18 cellular contexts compared by ENCODE assay signal in the genomic region with DNA sequence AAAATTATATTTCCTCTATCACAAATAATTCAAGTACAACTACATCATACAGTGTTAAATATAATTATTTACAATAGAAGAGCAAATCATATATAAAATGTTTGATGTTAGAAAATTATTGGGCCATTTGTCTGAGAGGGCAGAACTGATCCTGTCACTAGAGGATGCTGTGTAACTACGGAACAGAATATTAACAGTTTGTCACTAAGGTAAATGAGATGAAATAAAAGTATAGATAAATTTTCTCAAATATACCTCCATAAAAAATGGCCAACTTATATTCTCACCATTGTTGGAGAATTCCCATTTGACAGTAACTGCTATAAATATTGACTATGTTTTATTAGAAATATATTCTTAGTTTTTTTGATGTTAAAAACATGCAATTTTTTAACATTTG.
DNase-seq lines count a peak whose midpoint lies in the region; ATAC-seq and TF ChIP-seq lines count a peak whose summit lies in the region.
"Had no signal": no experiment of that assay in that cellular context is flagged by ENCODE, and none has a peak within 500 bp of the region (broad histone marks: within the 10 kb centered on the region; RNA-seq: fewer than 3 reads in every experiment).

No MANE protein-coding gene starts in this region.

- H3K4me1 ChIP-seq in mammary epithelial cell (ENCODE audit: insufficient read depth, low read length) (no peaks in the 10 kb centered on the region), SJCRH30 (no peaks in the 10 kb centered on the region)
- H3K4me1 ChIP-seq: right atrium auricular region, upper lobe of left lung had no signal

- dilution Hi-C loops in mammary epithelial cell (cut with HindIII; ENCODE audit: low sequenced_read_pairs): no loop called here

- H3K79me2 ChIP-seq in mammary epithelial cell (ENCODE audit: insufficient read depth, low read length): no peaks in the 10 kb centered on the region

- H3K36me3 ChIP-seq in mammary epithelial cell (ENCODE audit: insufficient read depth, low read length): no peaks in the 10 kb centered on the region
- H3K36me3 ChIP-seq in kidney epithelial cell (ENCODE audit: control insufficient read depth, insufficient read depth, low read length): no peaks in the 10 kb centered on the region
- no peaks in the 10 kb centered on the region for H3K36me3 ChIP-seq in SJCRH30
- H3K36me3 ChIP-seq: cardiac muscle cell, right atrium auricular region, upper lobe of left lung had no signal

- no peaks in the 10 kb centered on the region for H3K36me3 Mint-ChIP-seq in MCF 10A (ENCODE audit: insufficient read depth, unreplicated experiment)
- H3K36me3 Mint-ChIP-seq in endothelial cell (ENCODE audit: low read depth, unreplicated experiment): no peaks in the 10 kb centered on the region
- H3K36me3 Mint-ChIP-seq: memory B cell; stimulated activated naive B cell treated with anti-CD40 and anti-IgM and Interleukin-4, amounts not matched to agents 10 μg/mL and 1 μg/mL and 100 μg/mL, for 72 hours had no signal

- no peak overlapping the region for H3K4me2 ChIP-seq in mammary epithelial cell (ENCODE audit: insufficient read depth, low read depth, low read length)

- CTCF ChIA-PET in MCF 10A (lab: Yijun Ruan, JAX) (no interaction called here), mammary epithelial cell (lab: Charles Lee; ENCODE audit: low non-redundant PET) (no interaction called here), RWPE1 (lab: Yijun Ruan, JAX) (interaction anchor here (0.6 kb wide), 1 partner anchor 856 kb away, joined by 3 read pairs; no protein-coding TSS in a partner anchor)

- 31% methylated on average over 1 of the region's 1 CpG for WGBS in mammary epithelial cell (ENCODE audit: low coverage, missing lambda C conversion rate)

- H3K27ac Mint-ChIP-seq in MCF 10A (ENCODE audit: low read depth, unreplicated experiment) (no peak overlapping the region), endothelial cell (ENCODE audit: unreplicated experiment) (no peak overlapping the region)
- H3K27ac Mint-ChIP-seq: activated T-helper 2 cell treated with anti-CD3 and anti-CD28 coated beads, Interferon-gamma antibody, Interleukin-2, Interleukin-4, amounts not matched to agents 10 μg/mL and 5 μg/mL and 100 μg/mL, durations not matched to agents 14 hours and 24 hours and 36 hours; CD4-positive, alpha-beta T cell; memory B cell; stimulated activated naive B cell treated with anti-CD40 and anti-IgM and Interleukin-4, amounts not matched to agents 10 μg/mL and 1 μg/mL and 100 μg/mL, for 72 hours had no signal

- no peaks in the 10 kb centered on the region for H3K4me1 Mint-ChIP-seq in MCF 10A (ENCODE audit: insufficient read depth, unreplicated experiment)
- H3K4me1 Mint-ChIP-seq in endothelial cell (ENCODE audit: unreplicated experiment): no peaks in the 10 kb centered on the region
- H3K4me1 Mint-ChIP-seq: memory B cell; stimulated activated naive B cell treated with anti-CD40 and anti-IgM and Interleukin-4, amounts not matched to agents 10 μg/mL and 1 μg/mL and 100 μg/mL, for 72 hours had no signal

- intact Hi-C loops in MCF 10A (cut with micrococcal nuclease): loop anchor here (1.0 to 10.0 kb wide), 5 partner anchors 206 to 1040 kb away; no protein-coding TSS in a partner anchor
- intact Hi-C loops in mammary epithelial cell (cut with micrococcal nuclease): no loop called here

- DNase-seq in MCF 10A (ENCODE audit: unreplicated experiment): peak; percentile 8
- DNase-seq in mammary epithelial cell: no peak
- DNase-seq in RWPE1 (ENCODE audit: low spot score): no peak
- no peak for DNase-seq in kidney epithelial cell (ENCODE audit: low read depth)
- DNase-seq in activated CD4-positive, CD25-positive, alpha-beta regulatory T cell (lab: John Stamatoyannopoulos, UW): no peak
- no peak for DNase-seq in endothelial cell (ENCODE audit: low spot score)
- no peak for DNase-seq in SJCRH30
- DNase-seq: ACHN; activated CD4-positive, CD25-positive, alpha-beta regulatory T cell treated with anti-CD3 and anti-CD28 coated beads, Interleukin-2, amount 50 U/mL, for 72 hours; CD4-positive, alpha-beta T cell; NCI-H146; stimulated activated naive B cell treated with anti-CD40 and anti-IgM and Interleukin-4, amounts not matched to agents 10 μg/mL and 1 μg/mL and 100 μg/mL, for 72 hours; upper lobe of left lung had no signal

- in situ Hi-C loops in mammary epithelial cell (cut with MboI; ENCODE audit: low sequenced_read_pairs in 2 of 2): no loop called here

- H2AFZ ChIP-seq in mammary epithelial cell (ENCODE audit: low read depth, low read length): no peak overlapping the region

- POLR2A ChIA-PET in MCF 10A (lab: Yijun Ruan, JAX): no interaction called here
- POLR2A ChIA-PET in RWPE1 (lab: Yijun Ruan, JAX; ENCODE audit: low non-redundant PET): no interaction called here

- peak; percentile 32 for TF ChIP-seq CTCF in MCF 10A (IDR thresholded peaks at IDR 0.05; ENCODE audit: unreplicated experiment)
- peak in 1 of 2 donors; percentile 19 for TF ChIP-seq CTCF in mammary epithelial cell (conservative IDR thresholded peaks at IDR 0.05 in 1 of 2, IDR thresholded peaks at IDR 0.05 in 1 of 2; ENCODE audit: extremely low read depth in 1 of 2, insufficient read depth in 1 of 2, low read depth in 1 of 2, low read length in 2 of 2)
- TF ChIP-seq CTCF in RWPE1 (conservative IDR thresholded peaks at IDR 0.05; ENCODE audit: low read depth): peak; percentile 30; the same call in 1 of the 2 replicates
- TF ChIP-seq CTCF in kidney epithelial cell (IDR thresholded peaks at IDR 0.05; ENCODE audit: insufficient read depth, low read length, poor library complexity, severe bottlenecking): peak; percentile 52
- TF ChIP-seq CTCF in endothelial cell (IDR thresholded peaks at IDR 0.05; ENCODE audit: unreplicated experiment): no peak

- H3K9me3 ChIP-seq in mammary epithelial cell (replicated peaks; ENCODE audit: insufficient read depth, low read length) (peaks cover 2% of the 10 kb centered on the region), SJCRH30 (replicated peaks) (no peaks in the 10 kb centered on the region)
- H3K9me3 ChIP-seq: right atrium auricular region, upper lobe of left lung had no signal

- H3K27me3 Mint-ChIP-seq in MCF 10A (ENCODE audit: insufficient read depth, unreplicated experiment) (peaks cover 10% of the 10 kb centered on the region), endothelial cell (ENCODE audit: unreplicated experiment) (no peaks in the 10 kb centered on the region)
- H3K27me3 Mint-ChIP-seq: CD4-positive, alpha-beta T cell; memory B cell; stimulated activated naive B cell treated with anti-CD40 and anti-IgM and Interleukin-4, amounts not matched to agents 10 μg/mL and 1 μg/mL and 100 μg/mL, for 72 hours had no signal

- H3K4me3 ChIP-seq in mammary epithelial cell (replicated peaks in 1 of 3; ENCODE audit: insufficient read depth in 1 of 3, low read depth in 2 of 3, low read length in 3 of 3): no peak overlapping the region
- H3K4me3 ChIP-seq in kidney epithelial cell (ENCODE audit: low read depth, low read length): no peak overlapping the region
- H3K4me3 ChIP-seq in SJCRH30: no peak overlapping the region
- H3K4me3 ChIP-seq: cardiac muscle cell, right atrium auricular region, upper lobe of left lung had no signal

- no peaks in the 10 kb centered on the region for H3K27me3 ChIP-seq in mammary epithelial cell (ENCODE audit: insufficient read depth, low read length)
- no peaks in the 10 kb centered on the region for H3K27me3 ChIP-seq in kidney epithelial cell (ENCODE audit: control insufficient read depth, insufficient read depth, low read length)
- H3K27me3 ChIP-seq in SJCRH30: no peaks in the 10 kb centered on the region
- H3K27me3 ChIP-seq: right atrium auricular region, upper lobe of left lung had no signal

- H3K4me3 Mint-ChIP-seq in MCF 10A (ENCODE audit: unreplicated experiment) (no peak overlapping the region), endothelial cell (ENCODE audit: unreplicated experiment) (no peak overlapping the region)
- H3K4me3 Mint-ChIP-seq: CD4-positive, alpha-beta T cell; memory B cell; stimulated activated naive B cell treated with anti-CD40 and anti-IgM and Interleukin-4, amounts not matched to agents 10 μg/mL and 1 μg/mL and 100 μg/mL, for 72 hours had no signal

- BruUV-seq in MCF 10A (replicated peaks; lab: Mats Ljungman, UMichigan): no TSS peak
- no TSS peak for BruUV-seq in mammary epithelial cell (replicated peaks; lab: Mats Ljungman, UMichigan)

- no peaks in the 10 kb centered on the region for H4K20me1 ChIP-seq in mammary epithelial cell (ENCODE audit: insufficient read depth, low read length)

- H3K9ac ChIP-seq in mammary epithelial cell (ENCODE audit: insufficient read depth, low read length): no peak overlapping the region

- no peak for ATAC-seq in GM21528 (IDR thresholded peaks at IDR 0.05; ENCODE audit: low FRiP score, unreplicated experiment)
- ATAC-seq: stimulated activated naive B cell treated with anti-CD40 and anti-IgM and Interleukin-4, amounts not matched to agents 10 μg/mL and 1 μg/mL and 100 μg/mL, for 72 hours had no signal

- H3K27ac ChIP-seq in mammary epithelial cell (ENCODE audit: insufficient read depth, low read depth, low read length) (no peak overlapping the region), RWPE1 (no peak overlapping the region), SJCRH30 (no peak overlapping the region)
- H3K27ac ChIP-seq: cardiac muscle cell, right atrium auricular region, upper lobe of left lung had no signal

- no peaks in the 10 kb centered on the region for H3K9me3 Mint-ChIP-seq in MCF 10A (ENCODE audit: unreplicated experiment)
- H3K9me3 Mint-ChIP-seq in endothelial cell (ENCODE audit: unreplicated experiment): no peaks in the 10 kb centered on the region
- H3K9me3 Mint-ChIP-seq: stimulated activated naive B cell treated with anti-CD40 and anti-IgM and Interleukin-4, amounts not matched to agents 10 μg/mL and 1 μg/mL and 100 μg/mL, for 72 hours had no signal
